Comparison of ENCODE assay signal across 10 cellular contexts in the genomic region with DNA sequence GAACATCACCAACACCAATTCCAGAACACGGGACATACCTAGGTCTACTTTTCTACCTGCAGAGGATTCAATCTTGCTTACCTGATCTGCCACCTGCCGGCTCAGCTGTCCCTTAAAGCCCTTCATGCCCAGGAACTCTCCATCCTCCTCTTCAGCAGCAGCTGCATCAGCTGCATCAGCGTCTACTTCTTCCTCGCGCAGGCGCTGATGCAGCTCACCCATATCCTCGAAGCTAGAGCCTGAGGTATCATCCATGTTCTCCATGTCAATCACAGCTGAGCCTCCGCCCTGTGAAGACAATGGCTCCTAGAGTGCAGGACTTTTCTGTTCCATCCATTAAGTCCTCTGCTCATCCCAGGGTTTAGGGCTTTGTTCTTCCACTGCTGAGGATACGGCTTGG. TPM values are rescaled to one million over a fixed set of nuclear protein-coding genes. Genes with fewer than 3 reads are reported as not detected.
DNase-seq lines count a peak whose midpoint lies in the region; ATAC-seq and TF ChIP-seq lines count a peak whose summit lies in the region.
"Had no signal": no experiment of that assay in that cellular context is flagged by ENCODE, and none has a peak within 500 bp of the region (broad histone marks: within the 10 kb centered on the region; RNA-seq: fewer than 3 reads in every experiment).

No MANE protein-coding gene starts in this region.

- no peaks in the 10 kb centered on the region for H3K9me3 Mint-ChIP-seq in mesothelial cell of epicardium
- H3K9me3 Mint-ChIP-seq: activated naive CD4-positive, alpha-beta T cell treated with anti-CD3 and anti-CD28 coated beads, Interleukin-2, amount 10 ng/mL, durations not matched to agents 7 days and 5 days had no signal

- in situ Hi-C loops in gastrocnemius medialis (cut with MboI; ENCODE audit: low sequenced_read_pairs in 4 of 4) = loop anchor here in 1 of 4 donors (25.0 kb wide), 1 partner anchor 279 kb away; a partner anchor contains a TSS

- H3K4me3 Mint-ChIP-seq in mesothelial cell of epicardium = no peak overlapping the region
- H3K4me3 Mint-ChIP-seq: activated naive CD4-positive, alpha-beta T cell treated with anti-CD3 and anti-CD28 coated beads, Interleukin-2, amount 10 ng/mL, durations not matched to agents 7 days and 5 days had no signal

- intact Hi-C loops in OCI-LY7 (cut with micrococcal nuclease; ENCODE audit: unreplicated experiment) (loop anchor here (10.0 kb wide), 1 partner anchor 559 kb away; no protein-coding TSS in a partner anchor), gastrocnemius medialis (cut with DNase I; ENCODE audit: low total_unique reads) (loop anchor here (2.0 to 5.0 kb wide), 2 partner anchors 89 to 334 kb away; a partner anchor contains a TSS)

- peaks cover 22% of the 10 kb centered on the region for H3K36me3 ChIP-seq in ES-I3 (ENCODE audit: insufficient read depth, low read length)
- H3K36me3 ChIP-seq in OCI-LY7 (ENCODE audit: insufficient read depth, low read length) = peaks cover 62% of the 10 kb centered on the region
- peaks cover 0 to 66% of the 10 kb centered on the region in 2 donors for H3K36me3 ChIP-seq in gastrocnemius medialis

- peaks cover 9% of the 10 kb centered on the region; the same call in 1 of the 2 replicates for H4K20me1 ChIP-seq in OCI-LY7 (ENCODE audit: insufficient read depth, low read length)

- H3K27me3 Mint-ChIP-seq in mesothelial cell of epicardium (ENCODE audit: low read depth) = no peaks in the 10 kb centered on the region
- H3K27me3 Mint-ChIP-seq: activated naive CD4-positive, alpha-beta T cell treated with anti-CD3 and anti-CD28 coated beads, Interleukin-2, amount 10 ng/mL, durations not matched to agents 7 days and 5 days had no signal

- H3K4me1 ChIP-seq in ES-I3 (ENCODE audit: insufficient read depth, low read length) (peaks cover 6% of the 10 kb centered on the region; the same call in 1 of the 2 replicates), OCI-LY7 (ENCODE audit: insufficient read depth, low read length, poor library complexity, severe bottlenecking) (peaks cover 20% of the 10 kb centered on the region), gastrocnemius medialis (peaks cover 28 to 34% of the 10 kb centered on the region in 2 donors)

- peak overlapping the region; percentile 68; the same call in 1 of the 2 replicates for H3K9ac ChIP-seq in ES-I3 (ENCODE audit: low read depth, low read length)

- H3K27me3 ChIP-seq in gastrocnemius medialis = no peaks in the 10 kb centered on the region

- no peaks in the 10 kb centered on the region for H3K9me2 ChIP-seq in OCI-LY7 (ENCODE audit: insufficient read depth, low read length)

- no peak overlapping the region for H3K27ac Mint-ChIP-seq in mesothelial cell of epicardium

- H3K9me3 ChIP-seq in ES-I3 (ENCODE audit: control insufficient read depth, insufficient read depth, low read length) = no peaks in the 10 kb centered on the region
- no peaks in the 10 kb centered on the region for H3K9me3 ChIP-seq in OCI-LY7 (ENCODE audit: low read length)
- H3K9me3 ChIP-seq in gastrocnemius medialis = no peaks in the 10 kb centered on the region

- POLR2A ChIA-PET in OCI-LY7 (lab: Charles Lee) = interaction anchor here (0.7 to 2.0 kb wide), 5 partner anchors 18 to 452 kb away, joined by 3 to 6 read pairs (median 3); a partner anchor contains a TSS

- no TSS peak for BruUV-seq in OCI-LY7 (replicated peaks; lab: Mats Ljungman, UMichigan)

- H2AFZ ChIP-seq in OCI-LY7 (ENCODE audit: low read length) = no peak overlapping the region

- H3K4me2 ChIP-seq in OCI-LY7 (ENCODE audit: low read length) = peak overlapping the region; percentile 86

- CTCF ChIA-PET in OCI-LY7 (lab: Charles Lee; ENCODE audit: unreplicated experiment) = interaction anchor here (0.9 kb wide), 1 partner anchor 9 kb away, joined by 4 read pairs; no protein-coding TSS in a partner anchor

- H3K27ac ChIP-seq in OCI-LY7 (ENCODE audit: low read depth, low read length, poor library complexity, severe bottlenecking) (no peak overlapping the region), gastrocnemius medialis (peak overlapping the region; percentile 88 to 98 (median 90))

- H3K4me1 Mint-ChIP-seq in mesothelial cell of epicardium = peaks cover 22% of the 10 kb centered on the region

- TF ChIP-seq POLR2A in gastrocnemius medialis (IDR thresholded peaks at IDR 0.05) = no peak

- no peak for DNase-seq in OCI-LY7 (ENCODE audit: low spot score)
- DNase-seq in foreskin fibroblast = no peak
- no peak for DNase-seq in gastrocnemius medialis
- DNase-seq in globus pallidus (ENCODE audit: low spot score) = no peak
- no peak for DNase-seq in stimulated activated CD4-positive, alpha-beta T cell treated with anti-CD3 and anti-CD28 coated beads, Interleukin-4, amount 100 ng/mL, for 24 hours
- DNase-seq in mesothelial cell of epicardium (ENCODE audit: low spot score in 2 of 2, unreplicated experiment in 2 of 2) = no peak
- DNase-seq: activated naive CD4-positive, alpha-beta T cell treated with anti-CD3 and anti-CD28 coated beads, Interleukin-2, amount 10 ng/mL, durations not matched to agents 7 days and 5 days; SHP77 treated with DMSO at 0.1 percent for 48 hours had no signal

- peaks cover 42% of the 10 kb centered on the region for H3K79me2 ChIP-seq in OCI-LY7 (ENCODE audit: insufficient read depth, low read depth, low read length)

- no peak for TF ChIP-seq CTCF in OCI-LY7 (conservative IDR thresholded peaks at IDR 0.05; ENCODE audit: low read length)
- no peak for TF ChIP-seq CTCF in foreskin fibroblast (IDR thresholded peaks at IDR 0.05; ENCODE audit: low read depth, low read length)
- no peak for TF ChIP-seq CTCF in gastrocnemius medialis (IDR thresholded peaks at IDR 0.05 in 4 of 5, conservative IDR thresholded peaks at IDR 0.05 in 1 of 5)
- no peak for TF ChIP-seq CTCF in mesothelial cell of epicardium (IDR thresholded peaks at IDR 0.05; ENCODE audit: unreplicated experiment)

- H3K4me3 ChIP-seq in OCI-LY7 (ENCODE audit: low read depth, low read length, poor library complexity, severe bottlenecking) (peak overlapping the region; percentile 95), foreskin fibroblast (ENCODE audit: low read depth in 1 of 2, low read length in 2 of 2) (peak overlapping the region; percentile 93 to 100), gastrocnemius medialis (peak overlapping the region; percentile 74 to 97 (median 87))

- ATAC-seq in gastrocnemius medialis = no peak
- ATAC-seq in GM19397 (IDR thresholded peaks at IDR 0.05; ENCODE audit: unreplicated experiment) = no peak

- H3K36me3 Mint-ChIP-seq in mesothelial cell of epicardium = peaks cover 29% of the 10 kb centered on the region

RNA-seq across cellular contexts. Expression of a gene that starts 0.9 kb away (rescaled TPM):
- total RNA-seq in OCI-LY7 (2014; rRNA removed; shearing (Covaris generic)) = 31.8 and 38.2 TPM in 2 replicates
- total RNA-seq in OCI-LY7 (2022) = 41.9 and 45.5 TPM in 2 replicates
- total RNA-seq in gastrocnemius medialis = 10 to 100 TPM; 55.6 to 97.9 (median 73.5) TPM
- 107 to 112 TPM (median 111 TPM) in 3 replicates for total RNA-seq in mesothelial cell of epicardium

RNA-seq across cellular contexts. Expression of a gene that starts 1.1 kb away (rescaled TPM):
- total RNA-seq in OCI-LY7 (2014; rRNA removed; shearing (Covaris generic)) = 40.7 and 46.0 TPM in 2 replicates
- total RNA-seq in OCI-LY7 (2022) = 36.9 and 41.2 TPM in 2 replicates
- total RNA-seq in gastrocnemius medialis = 10 to 100 TPM; 13.4 to 25.1 (median 16.7) TPM
- total RNA-seq in mesothelial cell of epicardium = 39.5 to 43.4 TPM (median 41.3 TPM) in 3 replicates

RNA-seq across cellular contexts. Expression of a gene that starts 5.7 kb away (rescaled TPM):
- total RNA-seq in OCI-LY7 (2014; rRNA removed; shearing (Covaris generic)) = 0.19 TPM in 1 of 2 replicates, not detected in the other
- total RNA-seq in OCI-LY7 (2022) (0.25 and 0.52 TPM in 2 replicates), gastrocnemius medialis (not detected), mesothelial cell of epicardium (0.58 to 0.72 TPM (median 0.60 TPM) in 3 replicates)

RNA-seq across cellular contexts. Expression of a gene that starts 38.4 kb away (rescaled TPM):
- total RNA-seq in OCI-LY7 (2014; rRNA removed; shearing (Covaris generic)) = 16.7 and 22.0 TPM in 2 replicates
- total RNA-seq in OCI-LY7 (2022) = 32.3 and 34.4 TPM in 2 replicates
- 10 to 100 TPM; 28.8 to 45.2 (median 37.7) TPM for total RNA-seq in gastrocnemius medialis
- total RNA-seq in mesothelial cell of epicardium = 45.9 to 52.7 TPM (median 49.7 TPM) in 3 replicates
